In the genomic region with DNA sequence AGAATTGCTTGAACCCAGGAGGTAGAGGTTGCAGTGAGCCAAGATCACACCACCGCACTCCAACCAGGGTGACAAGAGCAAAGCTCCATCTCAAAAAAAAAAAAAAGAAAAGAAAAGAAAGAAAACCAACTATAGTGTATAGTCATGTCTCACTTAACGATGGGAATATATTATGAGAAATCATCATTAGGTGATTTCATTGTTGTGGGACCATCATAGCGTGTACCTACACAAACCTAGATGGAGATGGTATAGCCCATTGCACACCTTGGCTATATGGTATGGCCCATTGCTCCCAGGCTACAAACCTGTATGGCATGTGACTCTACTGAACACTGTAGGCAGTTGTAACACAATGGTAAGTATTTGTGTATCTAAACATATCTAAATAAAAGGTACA, we compare ENCODE assay signal across 8 cellular contexts.
"Had no signal": no experiment of that assay in that cellular context is flagged by ENCODE, and none has a peak within 500 bp of the region (broad histone marks: within the 10 kb centered on the region; RNA-seq: fewer than 3 reads in every experiment).

No MANE protein-coding gene starts in this region.

- ATAC-seq: GM12878 had no signal

- FAIRE-seq: G401.6, GM12878, GM12891, GM12892, GM18507, GM19239 had no signal

- DNase-seq: GDM1, GF-D8 had no signal

- H3K4me3 ChIP-seq: GM12878 had no signal
